ENCODE assay signal across 27 cellular contexts in the genomic region with DNA sequence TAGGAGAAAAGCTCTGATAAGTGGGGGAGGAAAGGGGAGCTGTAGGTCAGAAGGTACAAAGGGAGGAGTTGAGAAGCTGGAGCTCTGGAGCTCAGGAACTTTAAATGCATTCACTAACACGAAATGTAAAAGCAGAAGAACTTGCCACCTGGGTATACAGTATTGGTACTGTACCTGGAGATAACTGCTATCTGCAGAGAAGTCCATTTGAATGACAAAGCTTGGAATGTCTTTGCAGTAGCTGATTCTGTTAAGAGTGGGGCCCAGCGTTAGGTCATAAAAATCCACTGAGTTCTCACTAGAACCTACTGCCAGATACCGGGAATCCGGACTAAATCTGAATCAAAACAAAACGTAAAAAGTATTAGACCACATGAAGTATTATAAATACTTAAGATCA.
"Had no signal": no experiment of that assay in that cellular context is flagged by ENCODE, and none has a peak within 500 bp of the region (broad histone marks: within the 10 kb centered on the region; RNA-seq: fewer than 3 reads in every experiment).

No MANE protein-coding gene starts in this region.

- DNase-seq: activated B cell treated with CpG ODN at 0.5 μM for 24 hours; activated CD8-positive, alpha-beta T cell treated with anti-CD3 and anti-CD28 coated beads, Interleukin-2, amount 10 ng/mL, durations not matched to agents 7 days and 5 days; activated naive CD4-positive, alpha-beta T cell; activated T-cell treated with anti-CD3 and anti-CD28 coated beads for 4 hours; activated T-cell treated with anti-CD3 and anti-CD28 coated beads, Interleukin-2, amount 50 U/mL, for 72 hours; anterior cingulate cortex; effector memory CD4-positive, alpha-beta T cell; erythroblast; gastrocnemius medialis; glutamatergic neuron; left cardiac atrium; left ventricle myocardium superior; naive B cell; nephron progenitor cell; ovary; retina; sigmoid colon; small intestine; stimulated activated naive B cell treated with anti-CD40 and anti-IgM and Interleukin-4, amounts not matched to agents 10 μg/mL and 1 μg/mL and 100 μg/mL, for 72 hours; T-helper 17 cell; tibial artery had no signal

- H3K4me3 Mint-ChIP-seq: activated B cell treated with CpG ODN at 0.5 μM for 24 hours; activated CD8-positive, alpha-beta T cell treated with anti-CD3 and anti-CD28 coated beads, Interleukin-2, amount 10 ng/mL, durations not matched to agents 7 days and 5 days; activated naive CD8-positive, alpha-beta T cell; activated T-cell treated with anti-CD3 and anti-CD28 coated beads, Interleukin-2, amount 50 U/mL, for 72 hours; nephron progenitor cell; stimulated activated naive B cell treated with anti-CD40 and anti-IgM and Interleukin-4, amounts not matched to agents 10 μg/mL and 1 μg/mL and 100 μg/mL, for 72 hours; T-helper 17 cell had no signal

- FAIRE-seq: bronchial epithelial cell, colon, keratinocyte had no signal

- H3K27me3 ChIP-seq: gastrocnemius medialis, ovary, sigmoid colon, suprapubic skin, tibial artery had no signal

- H3K4me1 ChIP-seq: prostate gland had no signal

- H3K4me3 ChIP-seq: gastrocnemius medialis, ovary, prostate gland, sigmoid colon, suprapubic skin, tibial artery had no signal

- H3K27me3 Mint-ChIP-seq: activated B cell treated with CpG ODN at 0.5 μM for 24 hours; activated naive CD8-positive, alpha-beta T cell; naive B cell; stimulated activated naive B cell treated with anti-CD40 and anti-IgM and Interleukin-4, amounts not matched to agents 10 μg/mL and 1 μg/mL and 100 μg/mL, for 72 hours; T-helper 17 cell had no signal

- H3K27ac ChIP-seq: gastrocnemius medialis, ovary, prostate gland, sigmoid colon, suprapubic skin, tibial artery had no signal

- H3K36me3 Mint-ChIP-seq: naive B cell had no signal

- ATAC-seq: activated CD8-positive, alpha-beta T cell treated with anti-CD3 and anti-CD28 coated beads, Interleukin-2, amount 10 ng/mL, durations not matched to agents 7 days and 5 days; activated T-cell treated with anti-CD3 and anti-CD28 coated beads, Interleukin-2, amount 50 U/mL, for 72 hours; gastrocnemius medialis; left cardiac atrium; left ventricle myocardium superior; stimulated activated naive B cell treated with anti-CD40 and anti-IgM and Interleukin-4, amounts not matched to agents 10 μg/mL and 1 μg/mL and 100 μg/mL, for 72 hours; T-helper 17 cell had no signal

- H3K36me3 ChIP-seq: ovary had no signal

- H3K9me3 ChIP-seq: gastrocnemius medialis, ovary, prostate gland, sigmoid colon, suprapubic skin, tibial artery had no signal

- H3K9me3 Mint-ChIP-seq: activated B cell treated with CpG ODN at 0.5 μM for 24 hours; activated T-cell treated with anti-CD3 and anti-CD28 coated beads, Interleukin-2, amount 50 U/mL, for 72 hours; naive B cell; nephron progenitor cell; stimulated activated naive B cell treated with anti-CD40 and anti-IgM and Interleukin-4, amounts not matched to agents 10 μg/mL and 1 μg/mL and 100 μg/mL, for 72 hours had no signal

- H3K27ac Mint-ChIP-seq: activated B cell treated with CpG ODN at 0.5 μM for 24 hours; activated CD8-positive, alpha-beta T cell treated with anti-CD3 and anti-CD28 coated beads, Interleukin-2, amount 10 ng/mL, durations not matched to agents 7 days and 5 days; activated naive CD8-positive, alpha-beta T cell; activated T-cell treated with anti-CD3 and anti-CD28 coated beads, Interleukin-2, amount 50 U/mL, for 72 hours; naive B cell; nephron progenitor cell; stimulated activated naive B cell treated with anti-CD40 and anti-IgM and Interleukin-4, amounts not matched to agents 10 μg/mL and 1 μg/mL and 100 μg/mL, for 72 hours; T-helper 17 cell had no signal
